Comparison of ENCODE assay signal across 15 cellular contexts in the genomic region with DNA sequence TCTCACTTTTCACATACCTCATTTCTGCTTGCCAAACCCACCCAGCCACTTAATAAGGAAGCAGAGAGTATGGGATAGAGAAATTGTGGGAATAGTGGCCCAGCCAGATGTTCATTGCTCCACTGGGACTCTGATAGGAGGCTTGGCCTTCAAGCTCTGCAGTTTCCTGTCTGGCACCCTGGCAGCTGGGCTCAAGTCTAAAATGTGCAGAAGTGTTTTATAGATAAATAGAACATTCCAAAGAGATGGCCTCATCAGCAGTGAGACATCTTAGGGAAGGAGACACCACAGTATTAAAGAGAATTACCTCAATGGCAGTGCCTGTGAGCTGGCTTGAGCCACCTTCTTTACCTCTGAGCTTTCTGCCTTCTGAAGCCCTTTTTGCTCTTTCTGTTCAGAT. TPM values are rescaled to one million over a fixed set of nuclear protein-coding genes. Genes with fewer than 3 reads are reported as not detected.
DNase-seq lines count a peak whose midpoint lies in the region; TF ChIP-seq lines count a peak whose summit lies in the region.
"Had no signal": no experiment of that assay in that cellular context is flagged by ENCODE, and none has a peak within 500 bp of the region (broad histone marks: within the 10 kb centered on the region; RNA-seq: fewer than 3 reads in every experiment).

No MANE protein-coding gene starts in this region.

- no peaks in the 10 kb centered on the region for H3K9me3 ChIP-seq in CD8-positive, alpha-beta memory T cell (ENCODE audit: low read length)

- no peak for TF ChIP-seq CTCF in astrocyte of the spinal cord (IDR thresholded peaks at IDR 0.05; ENCODE audit: low read depth, low read length)

- no peak overlapping the region for H3K4me3 Mint-ChIP-seq in CD8-positive, alpha-beta memory T cell
- H3K4me3 Mint-ChIP-seq: central memory CD8-positive, alpha-beta T cell; naive thymus-derived CD8-positive, alpha-beta T cell; stimulated activated naive CD8-positive, alpha-beta T cell treated with anti-CD3 and anti-CD28 coated beads, Interleukin-15, amount 100 ng/mL, for 72 hours had no signal

- no peaks in the 10 kb centered on the region for H3K27me3 ChIP-seq in CD8-positive, alpha-beta memory T cell (ENCODE audit: insufficient read depth, low read length, poor library complexity, severe bottlenecking)

- peaks cover 5 to 76% (median 20%) of the 10 kb centered on the region in 3 donors for H3K36me3 Mint-ChIP-seq in CD8-positive, alpha-beta memory T cell

- no peak overlapping the region for H3K4me3 ChIP-seq in astrocyte of the spinal cord (ENCODE audit: low read depth, low read length)
- no peak overlapping the region for H3K4me3 ChIP-seq in CD8-positive, alpha-beta memory T cell (ENCODE audit: low read length)

- peak; percentile 71 for DNase-seq in AG08396 (ENCODE audit: low spot score)
- peak; percentile 69 for DNase-seq in HS-5 (ENCODE audit: low read depth)
- peak; percentile 61 for DNase-seq in astrocyte of the spinal cord (ENCODE audit: low read depth, low spot score)
- peak; percentile 82 for DNase-seq in iris pigment epithelial cell (ENCODE audit: low read depth)
- no peak for DNase-seq in dedifferentiated amniotic fluid mesenchymal stem cell (ENCODE audit: extremely low spot score)
- DNase-seq in NCI-H2029 treated with DMSO at 0.1 percent for 48 hours (lab: John Stamatoyannopoulos, UW) = no peak
- DNase-seq in CD8-positive, alpha-beta memory T cell = no peak
- no peak for DNase-seq in cerebellum (ENCODE audit: low spot score)
- DNase-seq: activated CD8-positive, alpha-beta memory T cell treated with anti-CD3 and anti-CD28 coated beads for 24 hours; GF-D8; naive thymus-derived CD8-positive, alpha-beta T cell; NCI-H526; stimulated activated CD4-positive, alpha-beta T cell treated with anti-CD3 and anti-CD28 coated beads, Interleukin-4, amount 100 ng/mL, for 24 hours; stimulated activated naive CD8-positive, alpha-beta T cell treated with anti-CD3 and anti-CD28 coated beads, Interleukin-15, amount 100 ng/mL, for 72 hours had no signal

- no peaks in the 10 kb centered on the region for H3K4me1 ChIP-seq in CD8-positive, alpha-beta memory T cell (ENCODE audit: insufficient read depth, low read length)

- in situ Hi-C loops in astrocyte of the spinal cord (cut with HindIII; ENCODE audit: low sequenced_read_pairs) = no loop called here

- H3K4me1 Mint-ChIP-seq in CD8-positive, alpha-beta memory T cell = no peaks in the 10 kb centered on the region
- H3K4me1 Mint-ChIP-seq: central memory CD8-positive, alpha-beta T cell; stimulated activated naive CD8-positive, alpha-beta T cell treated with anti-CD3 and anti-CD28 coated beads, Interleukin-15, amount 100 ng/mL, for 72 hours had no signal

- H3K27ac Mint-ChIP-seq in CD8-positive, alpha-beta memory T cell = peak overlapping the region in 2 of 8 donors; percentile 17 to 69

- H3K9me3 Mint-ChIP-seq in CD8-positive, alpha-beta memory T cell = no peaks in the 10 kb centered on the region
- H3K9me3 Mint-ChIP-seq: central memory CD8-positive, alpha-beta T cell; stimulated activated naive CD8-positive, alpha-beta T cell treated with anti-CD3 and anti-CD28 coated beads, Interleukin-15, amount 100 ng/mL, for 72 hours had no signal

- POLR2A ChIA-PET in CD8-positive, alpha-beta memory T cell (lab: Charles Lee) = no interaction called here

- H3K27me3 Mint-ChIP-seq in CD8-positive, alpha-beta memory T cell = no peaks in the 10 kb centered on the region
- H3K27me3 Mint-ChIP-seq: central memory CD8-positive, alpha-beta T cell; naive thymus-derived CD8-positive, alpha-beta T cell; stimulated activated naive CD8-positive, alpha-beta T cell treated with anti-CD3 and anti-CD28 coated beads, Interleukin-15, amount 100 ng/mL, for 72 hours had no signal

- peaks cover 13% of the 10 kb centered on the region for H3K36me3 ChIP-seq in CD8-positive, alpha-beta memory T cell (ENCODE audit: insufficient read depth, low read length)

- CTCF ChIA-PET in CD8-positive, alpha-beta memory T cell (lab: Charles Lee) = interaction anchor here (1.3 kb wide), 1 partner anchor 10 kb away, joined by 4 read pairs; no protein-coding TSS in a partner anchor

- H3K27ac ChIP-seq in CD8-positive, alpha-beta memory T cell (ENCODE audit: low read depth, low read length) = no peak overlapping the region

RNA-seq across cellular contexts. Expression of a gene that starts 24.7 kb away (rescaled TPM):
- total RNA-seq in CD8-positive, alpha-beta memory T cell = 10 to 100 TPM; 48.0 to 51.8 TPM
- polyA plus RNA-seq in CD8-positive, alpha-beta memory T cell = 34.1 TPM
- 25.0 TPM for total RNA-seq in cerebellum

RNA-seq across cellular contexts. Expression of a gene that starts 29.8 kb away (rescaled TPM):
- 10 to 100 TPM; 33.7 to 35.5 TPM for total RNA-seq in CD8-positive, alpha-beta memory T cell
- polyA plus RNA-seq in CD8-positive, alpha-beta memory T cell = 62.8 TPM
- 30.8 TPM for total RNA-seq in cerebellum

Comparison
In these comparisons a context has a peak if more than half of its experiments do, and no peak if none do; other contexts are left out.
1. DNase-seq: peak in AG08396 (single experiment), HS-5 (single experiment), astrocyte of the spinal cord (single experiment) and iris pigment epithelial cell (single experiment); none in dedifferentiated amniotic fluid mesenchymal stem cell (single experiment), NCI-H2029 treated with DMSO at 0.1 percent for 48 hours (single experiment), CD8-positive, alpha-beta memory T cell (0 of 5) and cerebellum (single experiment).